In the genomic region with DNA sequence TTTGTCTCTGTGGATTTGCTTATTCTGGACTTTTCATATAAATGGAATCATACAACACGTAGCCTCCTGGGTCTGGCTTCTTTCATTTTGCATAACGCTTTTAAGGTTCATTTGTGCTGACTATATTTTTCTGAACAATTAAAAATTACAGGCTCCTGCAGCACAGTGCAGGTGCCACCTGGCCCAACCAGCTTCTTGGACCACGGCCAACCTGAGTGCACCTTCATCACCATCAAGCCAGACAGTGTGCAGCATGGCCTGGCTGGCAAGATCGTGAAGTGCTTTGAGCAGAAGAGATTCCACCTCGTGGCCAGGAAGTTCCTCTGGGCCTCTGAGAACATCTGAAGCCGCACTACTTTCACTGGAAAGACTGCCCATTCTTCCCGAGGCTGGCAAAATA, we compare ENCODE assay signal across 14 cellular contexts. TPM values are rescaled to one million over a fixed set of nuclear protein-coding genes. Genes with fewer than 3 reads are reported as not detected.
DNase-seq lines count a peak whose midpoint lies in the region; ATAC-seq lines count a peak whose summit lies in the region.
"Had no signal": no experiment of that assay in that cellular context is flagged by ENCODE, and none has a peak within 500 bp of the region (broad histone marks: within the 10 kb centered on the region; RNA-seq: fewer than 3 reads in every experiment).

No MANE protein-coding gene starts in this region.

- intact Hi-C loops in left colon (cut with DNase I, micrococcal nuclease): no loop called here

- ATAC-seq in GM21390 (IDR thresholded peaks at IDR 0.05; ENCODE audit: unreplicated experiment): no peak
- no peak for ATAC-seq in left colon
- ATAC-seq in HG03520 (IDR thresholded peaks at IDR 0.05; ENCODE audit: unreplicated experiment): no peak
- ATAC-seq in HG02938 (IDR thresholded peaks at IDR 0.05; ENCODE audit: unreplicated experiment): no peak
- ATAC-seq: right cardiac atrium, Right ventricle myocardium inferior had no signal

- DNase-seq in COR-L47 (lab: John Stamatoyannopoulos, UW): peak; percentile 82
- DNase-seq in NAMALWA (ENCODE audit: low spot score): peak; percentile 10
- DNase-seq in NCI-H510A treated with DMSO at 0.1 percent for 48 hours (lab: John Stamatoyannopoulos, UW): peak; percentile 60
- DNase-seq in cerebellar cortex (ENCODE audit: low spot score): peak; percentile 69
- DNase-seq in left colon: no peak
- DNase-seq: activated CD4-positive, alpha-beta memory T cell treated with anti-CD3 and anti-CD28 coated beads, Interleukin-2, amount 10 ng/mL, durations not matched to agents 7 days and 5 days; activated naive CD4-positive, alpha-beta T cell treated with anti-CD3 and anti-CD28 coated beads, Interleukin-2, amount 10 ng/mL, durations not matched to agents 7 days and 5 days; foreskin fibroblast; NCI-H446 treated with DMSO at 0.1 percent for 48 hours had no signal

RNA-seq across cellular contexts. Expression of a gene that starts 53.5 kb away (rescaled TPM):
- total RNA-seq in left colon: 1 to 10 TPM; 2.4 to 9.5 TPM

Comparison
In these comparisons a context has a peak if more than half of its experiments do, and no peak if none do; other contexts are left out.
1. DNase-seq: peak in COR-L47 (single experiment), NAMALWA (single experiment), NCI-H510A treated with DMSO at 0.1 percent for 48 hours (single experiment) and cerebellar cortex (single experiment); none in left colon (0 of 2).